Comparison of ENCODE assay signal across 20 cellular contexts in the genomic region with DNA sequence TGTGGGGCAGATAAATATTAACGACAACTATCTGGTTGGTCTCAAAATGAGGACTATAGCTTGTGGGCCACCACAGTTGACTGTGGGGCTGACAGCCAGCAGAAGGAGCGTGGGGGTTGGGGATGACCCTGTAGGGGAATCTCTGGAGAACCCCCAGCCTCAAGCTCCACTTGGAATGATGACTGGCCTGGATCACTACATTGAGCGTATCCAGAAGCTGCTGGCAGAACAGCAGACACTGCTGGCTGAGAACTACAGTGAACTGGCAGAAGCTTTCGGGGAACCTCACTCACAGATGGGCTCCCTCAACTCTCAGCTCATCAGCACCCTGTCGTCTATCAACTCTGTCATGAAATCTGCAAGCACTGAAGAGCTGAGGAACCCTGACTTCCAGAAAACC.
DNase-seq lines count a peak whose midpoint lies in the region; ATAC-seq and TF ChIP-seq lines count a peak whose summit lies in the region.
"Had no signal": no experiment of that assay in that cellular context is flagged by ENCODE, and none has a peak within 500 bp of the region (broad histone marks: within the 10 kb centered on the region; RNA-seq: fewer than 3 reads in every experiment).

No MANE protein-coding gene starts in this region.

- peak overlapping the region; percentile 19 for H3K4me2 ChIP-seq in skeletal muscle satellite cell (ENCODE audit: low read length)

- peak overlapping the region; percentile 42 for H3K9ac ChIP-seq in skeletal muscle satellite cell (ENCODE audit: low read depth, low read length)

- H3K9me3 ChIP-seq in gastroesophageal sphincter (no peaks in the 10 kb centered on the region), skeletal muscle satellite cell (replicated peaks; ENCODE audit: low read length) (no peaks in the 10 kb centered on the region)
- H3K9me3 ChIP-seq: pancreas, tibial nerve had no signal

- no peak overlapping the region for H3K4me3 Mint-ChIP-seq in stimulated activated naive CD8-positive, alpha-beta T cell treated with anti-CD3 and anti-CD28 coated beads, Interleukin-15, amount 100 ng/mL, for 72 hours
- H3K4me3 Mint-ChIP-seq in activated T-helper 17 cell treated with anti-CD3 and anti-CD28 coated beads, Interleukin-2, amount 50 U/mL, for 72 hours = no peak overlapping the region
- H3K4me3 Mint-ChIP-seq: activated naive CD8-positive, alpha-beta T cell; IgD-negative memory B cell; natural killer cell treated with Interleukin-12 subunit alpha and Interleukin-12 subunit beta and Interleukin-15 and Interleukin-18, amount 100 ng/mL, for 72 hours had no signal

- no peak for TF ChIP-seq POLR2A in gastroesophageal sphincter (IDR thresholded peaks at IDR 0.05)

- H3K36me3 Mint-ChIP-seq in activated T-helper 17 cell treated with anti-CD3 and anti-CD28 coated beads, Interleukin-2, amount 50 U/mL, for 72 hours (ENCODE audit: low read depth) = peaks cover 5% of the 10 kb centered on the region
- H3K36me3 Mint-ChIP-seq: IgD-negative memory B cell; natural killer cell treated with Interleukin-12 subunit alpha and Interleukin-12 subunit beta and Interleukin-15 and Interleukin-18, amount 100 ng/mL, for 72 hours had no signal

- H3K27ac ChIP-seq in gastroesophageal sphincter = peak overlapping the region; percentile 80 to 97 (median 88)
- H3K27ac ChIP-seq: C4-2B, pancreas, SK-N-MC, WERI-Rb-1 had no signal

- no peaks in the 10 kb centered on the region for H3K9me3 Mint-ChIP-seq in stimulated activated naive CD8-positive, alpha-beta T cell treated with anti-CD3 and anti-CD28 coated beads, Interleukin-15, amount 100 ng/mL, for 72 hours
- no peaks in the 10 kb centered on the region for H3K9me3 Mint-ChIP-seq in activated T-helper 17 cell treated with anti-CD3 and anti-CD28 coated beads, Interleukin-2, amount 50 U/mL, for 72 hours
- H3K9me3 Mint-ChIP-seq: IgD-negative memory B cell; natural killer cell treated with Interleukin-12 subunit alpha and Interleukin-12 subunit beta and Interleukin-15 and Interleukin-18, amount 100 ng/mL, for 72 hours had no signal

- H3K27me3 ChIP-seq in gastroesophageal sphincter (no peaks in the 10 kb centered on the region), skeletal muscle satellite cell (ENCODE audit: control insufficient read depth, insufficient read depth, low read length) (no peaks in the 10 kb centered on the region)
- H3K27me3 ChIP-seq: pancreas, tibial nerve had no signal

- no peak for DNase-seq in stimulated activated naive CD8-positive, alpha-beta T cell treated with anti-CD3 and anti-CD28 coated beads, Interleukin-15, amount 100 ng/mL, for 72 hours
- DNase-seq in stimulated activated naive CD8-positive, alpha-beta T cell treated with anti-CD3 and anti-CD28 coated beads, Interleukin-15, Interleukin-2, amounts not matched to agents 100 U/mL and 50 U/mL, for 24 hours = no peak
- no peak for DNase-seq in NCI-H187 (lab: John Stamatoyannopoulos, UW)
- DNase-seq in retina = no peak
- no peak for DNase-seq in T-helper 2 cell
- DNase-seq: activated CD4-positive, alpha-beta T cell treated with anti-CD3 and anti-CD28 coated beads, Interleukin-2, amount 50 U/mL, for 1 hour; left cardiac atrium; NCI-H1436; NCI-H510A treated with DMSO at 0.1 percent for 48 hours; pancreas; WERI-Rb-1 had no signal

- ATAC-seq in stimulated activated naive CD8-positive, alpha-beta T cell treated with anti-CD3 and anti-CD28 coated beads, Interleukin-15, amount 100 ng/mL, for 72 hours = peak; percentile 7
- no peak for ATAC-seq in stimulated activated naive CD8-positive, alpha-beta T cell treated with anti-CD3 and anti-CD28 coated beads, Interleukin-15, Interleukin-2, amounts not matched to agents 100 U/mL and 50 U/mL, for 24 hours
- no peak for ATAC-seq in gastroesophageal sphincter
- no peak for ATAC-seq in activated T-helper 17 cell treated with anti-CD3 and anti-CD28 coated beads, Interleukin-2, amount 50 U/mL, for 72 hours (replicated peaks)
- ATAC-seq: left cardiac atrium, pancreas had no signal

- 28 to 72% methylated on average over 3 to 5 of the region's 5 CpGs for WGBS in gastroesophageal sphincter (ENCODE audit: low coverage in 1 of 2), 2 donors

- peaks cover 10% of the 10 kb centered on the region for H3K27me3 Mint-ChIP-seq in stimulated activated naive CD8-positive, alpha-beta T cell treated with anti-CD3 and anti-CD28 coated beads, Interleukin-15, amount 100 ng/mL, for 72 hours
- peaks cover 4% of the 10 kb centered on the region for H3K27me3 Mint-ChIP-seq in activated T-helper 17 cell treated with anti-CD3 and anti-CD28 coated beads, Interleukin-2, amount 50 U/mL, for 72 hours
- H3K27me3 Mint-ChIP-seq: activated naive CD8-positive, alpha-beta T cell had no signal

- no peaks in the 10 kb centered on the region for H3K4me1 Mint-ChIP-seq in stimulated activated naive CD8-positive, alpha-beta T cell treated with anti-CD3 and anti-CD28 coated beads, Interleukin-15, amount 100 ng/mL, for 72 hours
- H3K4me1 Mint-ChIP-seq in activated T-helper 17 cell treated with anti-CD3 and anti-CD28 coated beads, Interleukin-2, amount 50 U/mL, for 72 hours = peaks cover 4% of the 10 kb centered on the region

- peaks cover 7 to 93% (median 16%) of the 10 kb centered on the region in 3 donors for H3K4me1 ChIP-seq in gastroesophageal sphincter
- peaks cover 79% of the 10 kb centered on the region for H3K4me1 ChIP-seq in skeletal muscle satellite cell (ENCODE audit: control insufficient read depth, insufficient read depth, low read length)

- no peak for TF ChIP-seq CTCF in gastroesophageal sphincter (IDR thresholded peaks at IDR 0.05)

- peak overlapping the region; percentile 2 to 32 for H3K4me3 ChIP-seq in gastroesophageal sphincter
- peak overlapping the region; percentile 3 for H3K4me3 ChIP-seq in skeletal muscle satellite cell (ENCODE audit: low read length)
- H3K4me3 ChIP-seq: pancreas, SK-N-MC, tibial nerve had no signal

- TF ChIP-seq EP300 in gastroesophageal sphincter (IDR thresholded peaks at IDR 0.05) = no peak

- H3K27ac Mint-ChIP-seq in stimulated activated naive CD8-positive, alpha-beta T cell treated with anti-CD3 and anti-CD28 coated beads, Interleukin-15, amount 100 ng/mL, for 72 hours = no peak overlapping the region
- no peak overlapping the region for H3K27ac Mint-ChIP-seq in activated T-helper 17 cell treated with anti-CD3 and anti-CD28 coated beads, Interleukin-2, amount 50 U/mL, for 72 hours
- H3K27ac Mint-ChIP-seq: activated naive CD8-positive, alpha-beta T cell; IgD-negative memory B cell; natural killer cell treated with Interleukin-12 subunit alpha and Interleukin-12 subunit beta and Interleukin-15 and Interleukin-18, amount 100 ng/mL, for 72 hours had no signal

- H3K36me3 ChIP-seq in gastroesophageal sphincter = peaks cover 0 to 28% of the 10 kb centered on the region in 2 donors
- peaks cover 36% of the 10 kb centered on the region for H3K36me3 ChIP-seq in skeletal muscle satellite cell (ENCODE audit: insufficient read depth, low read length)
